11 cellular contexts compared by ENCODE assay signal in the genomic region with DNA sequence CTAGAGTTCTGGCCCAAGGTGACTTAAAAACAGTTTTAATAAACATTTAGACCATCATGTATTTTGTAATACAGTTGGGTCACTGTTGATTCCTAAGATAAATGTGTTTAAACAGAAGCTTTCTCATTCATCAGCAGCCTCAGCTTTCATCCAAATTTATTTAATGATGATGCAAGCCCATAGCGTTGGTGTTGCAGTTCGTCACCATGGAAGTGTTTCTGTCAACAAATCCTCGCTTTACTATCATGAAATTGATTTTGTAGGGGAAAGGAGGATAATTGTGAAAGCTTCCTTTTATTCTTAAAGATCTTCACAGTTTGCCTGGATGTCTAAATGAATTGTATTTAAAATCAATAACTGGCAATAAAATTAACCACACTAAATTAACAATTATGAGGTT. TPM values are rescaled to one million over a fixed set of nuclear protein-coding genes. Genes with fewer than 3 reads are reported as not detected.
DNase-seq lines count a peak whose midpoint lies in the region; ATAC-seq and TF ChIP-seq lines count a peak whose summit lies in the region.
"Had no signal": no experiment of that assay in that cellular context is flagged by ENCODE, and none has a peak within 500 bp of the region (broad histone marks: within the 10 kb centered on the region; RNA-seq: fewer than 3 reads in every experiment).

No MANE protein-coding gene starts in this region.

- TF ChIP-seq CTCF in fibroblast of pulmonary artery (IDR thresholded peaks at IDR 0.05; ENCODE audit: low read length, missing control alignments) (no peak), psoas muscle (IDR thresholded peaks at IDR 0.05) (no peak)

- H3K4me1 Mint-ChIP-seq in naive thymus-derived CD4-positive, alpha-beta T cell = peaks cover 0 to 31% (median 9%) of the 10 kb centered on the region in 7 donors

- POLR2A ChIA-PET in naive thymus-derived CD4-positive, alpha-beta T cell (lab: Charles Lee) = no interaction called here

- H3K27ac Mint-ChIP-seq in naive thymus-derived CD4-positive, alpha-beta T cell = no peak overlapping the region
- H3K27ac Mint-ChIP-seq: activated naive CD8-positive, alpha-beta T cell had no signal

- H3K4me3 ChIP-seq in fibroblast of pulmonary artery (replicated peaks; ENCODE audit: low read depth, low read length) = no peak overlapping the region
- H3K4me3 ChIP-seq in psoas muscle = no peak overlapping the region
- no peak overlapping the region for H3K4me3 ChIP-seq in naive thymus-derived CD4-positive, alpha-beta T cell (ENCODE audit: low read length)

- intact Hi-C loops in psoas muscle (cut with DNase I) = no loop called here
- intact Hi-C loops in naive thymus-derived CD4-positive, alpha-beta T cell (cut with micrococcal nuclease) = no loop called here

- H3K27ac ChIP-seq in psoas muscle = peak overlapping the region; percentile 65
- H3K27ac ChIP-seq in naive thymus-derived CD4-positive, alpha-beta T cell (ENCODE audit: low read depth, low read length) = no peak overlapping the region

- CTCF ChIA-PET in naive thymus-derived CD4-positive, alpha-beta T cell (lab: Charles Lee) = interaction anchor here (0.6 kb wide), 1 partner anchor 15 kb away, joined by 3 read pairs; no protein-coding TSS in a partner anchor

- H3K36me3 ChIP-seq in psoas muscle (ENCODE audit: insufficient read depth in 1 of 2, low read depth in 1 of 2) = peaks cover 0 to 18% of the 10 kb centered on the region in 2 donors
- no peaks in the 10 kb centered on the region for H3K36me3 ChIP-seq in naive thymus-derived CD4-positive, alpha-beta T cell (ENCODE audit: control insufficient read depth in 2 of 3, insufficient read depth in 3 of 3, low read length in 3 of 3)

- DNase-seq in Daoy (ENCODE audit: low read depth) (peak; percentile 36), NOMO-1 treated with DMSO at 0.1 percent for 48 hours (lab: John Stamatoyannopoulos, UW; ENCODE audit: unreplicated experiment) (peak; percentile 72), fibroblast of pulmonary artery (ENCODE audit: low read depth) (peak; percentile 89), psoas muscle (no peak), foreskin melanocyte (no peak)
- no peak for DNase-seq in naive thymus-derived CD4-positive, alpha-beta T cell
- DNase-seq: DMS79 treated with DMSO at 0.1 percent for 48 hours, head of caudate nucleus had no signal

- H3K27me3 Mint-ChIP-seq in naive thymus-derived CD4-positive, alpha-beta T cell = no peaks in the 10 kb centered on the region
- H3K27me3 Mint-ChIP-seq: activated naive CD8-positive, alpha-beta T cell had no signal

- H3K9me3 ChIP-seq in psoas muscle = no peaks in the 10 kb centered on the region
- no peaks in the 10 kb centered on the region for H3K9me3 ChIP-seq in naive thymus-derived CD4-positive, alpha-beta T cell (ENCODE audit: control insufficient read depth in 2 of 3, low read length in 3 of 3)

- no peak overlapping the region for H3K4me3 Mint-ChIP-seq in naive thymus-derived CD4-positive, alpha-beta T cell
- H3K4me3 Mint-ChIP-seq: activated naive CD8-positive, alpha-beta T cell had no signal

- ATAC-seq in psoas muscle (peak in 3 of 4 donors; percentile 22 to 64 (median 53)), HG03139 (IDR thresholded peaks at IDR 0.05; ENCODE audit: unreplicated experiment) (no peak), HG03108 (IDR thresholded peaks at IDR 0.05; ENCODE audit: unreplicated experiment) (no peak)
- ATAC-seq in naive thymus-derived CD4-positive, alpha-beta T cell = no peak

- H3K36me3 Mint-ChIP-seq in naive thymus-derived CD4-positive, alpha-beta T cell = peaks cover 0 to 7% (median 0%) of the 10 kb centered on the region in 5 donors

- 21 to 28% (median 26%) methylated on average over 3 of the region's 3 CpGs for WGBS in psoas muscle, 3 donors

- H3K27me3 ChIP-seq in psoas muscle (ENCODE audit: insufficient read depth in 3 of 3, low read length in 2 of 3) = no peaks in the 10 kb centered on the region
- H3K27me3 ChIP-seq in naive thymus-derived CD4-positive, alpha-beta T cell (ENCODE audit: control insufficient read depth in 2 of 2, insufficient read depth in 2 of 2, low read length in 2 of 2) = no peaks in the 10 kb centered on the region

- H3K4me1 ChIP-seq in psoas muscle = peaks cover 33% of the 10 kb centered on the region
- no peaks in the 10 kb centered on the region for H3K4me1 ChIP-seq in naive thymus-derived CD4-positive, alpha-beta T cell (ENCODE audit: control insufficient read depth in 2 of 2, insufficient read depth in 2 of 2, low read length in 2 of 2)

- H3K9me3 Mint-ChIP-seq in naive thymus-derived CD4-positive, alpha-beta T cell = no peaks in the 10 kb centered on the region

RNA-seq across cellular contexts. Expression of a gene that starts 28.8 kb away (rescaled TPM):
- total RNA-seq in Daoy (2014; rRNA removed; shearing (Covaris generic)) = 64.3 and 73.8 TPM in 2 replicates
- 100 to 1,000 TPM in 1 of 4 donors, 10 to 100 TPM in 3; 18.4 to 174 (median 56.1) TPM for total RNA-seq in psoas muscle
- polyA plus RNA-seq in psoas muscle = 10 to 100 TPM; 51.4 to 85.6 (median 58.8) TPM
- 10 to 100 TPM; 14.9 to 47.7 (median 18.2) TPM for total RNA-seq in naive thymus-derived CD4-positive, alpha-beta T cell
- polyA plus RNA-seq in naive thymus-derived CD4-positive, alpha-beta T cell = 10 to 100 TPM; 22.4 to 25.6 TPM

Comparison
In these comparisons a context has a peak if more than half of its experiments do, and no peak if none do; other contexts are left out.
1. DNase-seq: peak in Daoy (single experiment), NOMO-1 treated with DMSO at 0.1 percent for 48 hours (single experiment) and fibroblast of pulmonary artery (single experiment); none in psoas muscle (0 of 2), naive thymus-derived CD4-positive, alpha-beta T cell (0 of 9) and foreskin melanocyte (single experiment).
2. ATAC-seq: peak in psoas muscle (3 of 4); none in HG03139 (single experiment), naive thymus-derived CD4-positive, alpha-beta T cell (single experiment) and HG03108 (single experiment).